13 cellular contexts compared by ENCODE assay signal in genomic region chr20:53146201-53146891, GRCh38.
A peak's percentile ranks its signal among the peaks of the same experiment; 100 is the strongest.
DNase-seq lines count a peak whose midpoint lies in the region; ATAC-seq and TF ChIP-seq lines count a peak whose summit lies in the region.
"Had no signal": no experiment of that assay in that cellular context is flagged by ENCODE, and none has a peak within 500 bp of the region (broad histone marks: within the 10 kb centered on the region; RNA-seq: fewer than 3 reads in every experiment).

No MANE protein-coding gene starts in this region.

- no peaks in the 10 kb centered on the region for H4K20me1 ChIP-seq in smooth muscle cell (ENCODE audit: low read depth)
- no peaks in the 10 kb centered on the region for H4K20me1 ChIP-seq in osteoblast (ENCODE audit: insufficient read depth, low read length)

- H3K4me3 Mint-ChIP-seq in activated T-helper 17 cell treated with anti-CD3 and anti-CD28 coated beads, Interleukin-2, amount 50 U/mL, for 72 hours = peak overlapping the region; percentile 49
- H3K4me3 Mint-ChIP-seq: natural killer cell treated with Interleukin-12 subunit alpha and Interleukin-12 subunit beta and Interleukin-15 and Interleukin-18, amount 100 ng/mL, for 72 hours had no signal

- H2AFZ ChIP-seq in smooth muscle cell (ENCODE audit: low read depth) (no peak overlapping the region), osteoblast (ENCODE audit: low read length) (no peak overlapping the region)

- 97% methylated on average over 10 of the region's 10 CpGs for WGBS in smooth muscle cell (ENCODE audit: low lambda C conversion rate)

- H3K4me1 Mint-ChIP-seq in activated T-helper 17 cell treated with anti-CD3 and anti-CD28 coated beads, Interleukin-2, amount 50 U/mL, for 72 hours = peaks cover 31% of the 10 kb centered on the region

- no peak overlapping the region for H3K4me3 ChIP-seq in smooth muscle cell
- no peak overlapping the region for H3K4me3 ChIP-seq in right atrium auricular region
- no peak overlapping the region for H3K4me3 ChIP-seq in osteoblast (ENCODE audit: insufficient read depth, low read length)
- H3K4me3 ChIP-seq: breast epithelium had no signal

- peaks cover 3% of the 10 kb centered on the region for H3F3A ChIP-seq in smooth muscle cell (ENCODE audit: low read depth)

- H3K9ac ChIP-seq in smooth muscle cell (ENCODE audit: low read depth) = no peak overlapping the region

- H3K27ac Mint-ChIP-seq in activated T-helper 17 cell treated with anti-CD3 and anti-CD28 coated beads, Interleukin-2, amount 50 U/mL, for 72 hours = peak overlapping the region; percentile 63
- H3K27ac Mint-ChIP-seq: natural killer cell treated with Interleukin-12 subunit alpha and Interleukin-12 subunit beta and Interleukin-15 and Interleukin-18, amount 100 ng/mL, for 72 hours had no signal

- H3K9me3 Mint-ChIP-seq in activated T-helper 17 cell treated with anti-CD3 and anti-CD28 coated beads, Interleukin-2, amount 50 U/mL, for 72 hours = peaks cover 3% of the 10 kb centered on the region
- H3K9me3 Mint-ChIP-seq: natural killer cell treated with Interleukin-12 subunit alpha and Interleukin-12 subunit beta and Interleukin-15 and Interleukin-18, amount 100 ng/mL, for 72 hours had no signal

- peaks cover 9% of the 10 kb centered on the region for H3K36me3 Mint-ChIP-seq in activated T-helper 17 cell treated with anti-CD3 and anti-CD28 coated beads, Interleukin-2, amount 50 U/mL, for 72 hours (ENCODE audit: low read depth)
- H3K36me3 Mint-ChIP-seq: natural killer cell treated with Interleukin-12 subunit alpha and Interleukin-12 subunit beta and Interleukin-15 and Interleukin-18, amount 100 ng/mL, for 72 hours had no signal

- ATAC-seq in GM18868 (IDR thresholded peaks at IDR 0.05; ENCODE audit: unreplicated experiment) = peak; percentile 78
- ATAC-seq in HG03442 (IDR thresholded peaks at IDR 0.05; ENCODE audit: unreplicated experiment) = peak; percentile 75
- ATAC-seq in activated T-helper 17 cell treated with anti-CD3 and anti-CD28 coated beads, Interleukin-2, amount 50 U/mL, for 72 hours (replicated peaks) = peak; percentile 82
- ATAC-seq: HCT116, left cardiac atrium had no signal

- no peaks in the 10 kb centered on the region for H3K27me3 Mint-ChIP-seq in activated T-helper 17 cell treated with anti-CD3 and anti-CD28 coated beads, Interleukin-2, amount 50 U/mL, for 72 hours

- H3K27ac ChIP-seq in smooth muscle cell (ENCODE audit: low read depth) = no peak overlapping the region
- H3K27ac ChIP-seq in right atrium auricular region = no peak overlapping the region
- no peak overlapping the region for H3K27ac ChIP-seq in osteoblast (ENCODE audit: low read depth, low read length)
- H3K27ac ChIP-seq: breast epithelium had no signal

- no peaks in the 10 kb centered on the region for H3K36me3 ChIP-seq in smooth muscle cell (ENCODE audit: low read depth)
- H3K36me3 ChIP-seq in right atrium auricular region = no peaks in the 10 kb centered on the region
- H3K36me3 ChIP-seq in osteoblast (ENCODE audit: insufficient read depth, low read length) = no peaks in the 10 kb centered on the region
- H3K36me3 ChIP-seq: breast epithelium had no signal

- H3K4me1 ChIP-seq in smooth muscle cell (ENCODE audit: low read depth) = peaks cover 9% of the 10 kb centered on the region
- H3K4me1 ChIP-seq in right atrium auricular region = peaks cover 0 to 7% of the 10 kb centered on the region in 2 donors
- no peaks in the 10 kb centered on the region for H3K4me1 ChIP-seq in osteoblast (ENCODE audit: insufficient read depth, low read length)

- DNase-seq in stimulated activated CD4-positive, alpha-beta T cell treated with anti-CD3 and anti-CD28 coated beads, TNF-alpha, amount 100 ng/mL, for 4 hours (ENCODE audit: low read depth in 3 of 3) = peak in 2 of 3 experiments; percentile 8 to 23
- DNase-seq in smooth muscle cell (lab: John Stamatoyannopoulos, UW; ENCODE audit: unreplicated experiment) = no peak
- DNase-seq in right atrium auricular region (ENCODE audit: low spot score) = no peak
- no peak for DNase-seq in osteoblast (ENCODE audit: insufficient read length, low spot score, missing footprints)
- DNase-seq: Karpas-422, left cardiac atrium, NCI-H2029 had no signal

- H3K4me2 ChIP-seq in smooth muscle cell (no peak overlapping the region), osteoblast (ENCODE audit: insufficient read depth, low read length) (no peak overlapping the region)

- TF ChIP-seq CTCF in smooth muscle cell (IDR thresholded peaks at IDR 0.05; ENCODE audit: borderline replicate concordance, insufficient read depth, poor library complexity, severe bottlenecking) = no peak
- no peak for TF ChIP-seq CTCF in right atrium auricular region (IDR thresholded peaks at IDR 0.05)
- no peak for TF ChIP-seq CTCF in osteoblast (IDR thresholded peaks at IDR 0.05; ENCODE audit: extremely low read depth, low read depth, low read length)

- H3K27me3 ChIP-seq in smooth muscle cell (ENCODE audit: low read depth) (no peaks in the 10 kb centered on the region), right atrium auricular region (no peaks in the 10 kb centered on the region), osteoblast (ENCODE audit: insufficient read depth, low read length) (no peaks in the 10 kb centered on the region)
- H3K27me3 ChIP-seq: breast epithelium had no signal

- H3K79me2 ChIP-seq in smooth muscle cell (ENCODE audit: low read depth) (no peaks in the 10 kb centered on the region), osteoblast (ENCODE audit: insufficient read depth, low read length) (no peaks in the 10 kb centered on the region)

- no peaks in the 10 kb centered on the region for H3K9me3 ChIP-seq in smooth muscle cell (replicated peaks; ENCODE audit: low read depth)
- H3K9me3 ChIP-seq in right atrium auricular region = no peaks in the 10 kb centered on the region
- H3K9me3 ChIP-seq in osteoblast (ENCODE audit: low read depth, low read length) = no peaks in the 10 kb centered on the region
- H3K9me3 ChIP-seq: breast epithelium had no signal

Comparison
In these comparisons a context has a peak if more than half of its experiments do, and no peak if none do; other contexts are left out.
1. DNase-seq: peak in stimulated activated CD4-positive, alpha-beta T cell treated with anti-CD3 and anti-CD28 coated beads, TNF-alpha, amount 100 ng/mL, for 4 hours (2 of 3); none in smooth muscle cell (single experiment), right atrium auricular region (single experiment) and osteoblast (single experiment).
2. Peak in every context shown above with its lines, with median percentiles within 50 percentile points of each other: ATAC-seq.